ENCODE assay signal across 29 cellular contexts in the genomic region with DNA sequence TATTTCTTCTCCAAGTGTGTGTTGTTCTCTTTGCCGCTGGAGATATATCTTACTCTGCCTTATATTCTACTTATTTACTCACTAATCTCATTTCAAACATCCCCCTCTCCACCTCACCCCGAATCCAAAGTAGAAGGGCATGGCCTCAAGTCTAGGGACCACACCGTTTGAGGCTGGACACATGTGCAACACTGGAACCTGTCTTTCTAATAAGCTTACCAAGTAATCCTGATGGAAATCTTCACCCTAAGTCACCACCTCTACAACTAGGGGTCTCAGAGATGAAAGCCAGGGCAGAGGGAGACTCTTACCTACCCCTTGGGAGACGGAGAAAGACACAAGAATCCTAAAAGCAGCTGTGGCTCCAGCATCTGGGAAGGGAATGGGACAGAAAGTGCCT. TPM values are rescaled to one million over a fixed set of nuclear protein-coding genes. Genes with fewer than 3 reads are reported as not detected.
"Had no signal": no experiment of that assay in that cellular context is flagged by ENCODE, and none has a peak within 500 bp of the region (broad histone marks: within the 10 kb centered on the region; RNA-seq: fewer than 3 reads in every experiment).

No MANE protein-coding gene starts in this region.

- H3K27ac ChIP-seq: brain microvascular endothelial cell, cardiac muscle cell, SK-N-MC had no signal

- H3K9me3 Mint-ChIP-seq: activated CD4-positive, alpha-beta memory T cell treated with anti-CD3 and anti-CD28 coated beads for 36 hours; activated CD4-positive, alpha-beta T cell treated with anti-CD3 and anti-CD28 coated beads, Interleukin-2, amount 10 ng/mL, durations not matched to agents 7 days and 5 days; activated naive CD8-positive, alpha-beta T cell treated with anti-CD3 and anti-CD28 coated beads for 36 hours; activated T-cell treated with anti-CD3 and anti-CD28 coated beads, Interleukin-2, amount 50 U/mL, for 4 hours; activated T-helper 1 cell treated with anti-CD3 and anti-CD28 coated beads, Interleukin-12 subunit alpha, Interleukin-12 subunit beta, Interleukin-2, Interleukin-4 antibody, amounts not matched to agents 30 ng/mL and 10 ng/mL and 1 ng/mL, durations not matched to agents 14 hours and 24 hours and 36 hours; central memory CD8-positive, alpha-beta T cell had no signal

- H3K4me3 Mint-ChIP-seq: activated CD4-positive, alpha-beta memory T cell treated with anti-CD3 and anti-CD28 coated beads for 36 hours; activated CD4-positive, alpha-beta T cell treated with anti-CD3 and anti-CD28 coated beads for 36 hours; activated CD4-positive, alpha-beta T cell treated with anti-CD3 and anti-CD28 coated beads, Interleukin-2, amount 10 ng/mL, durations not matched to agents 7 days and 5 days; activated naive CD8-positive, alpha-beta T cell treated with anti-CD3 and anti-CD28 coated beads for 36 hours; activated T-cell treated with anti-CD3 and anti-CD28 coated beads, Interleukin-2, amount 50 U/mL, for 4 hours; activated T-helper 1 cell treated with anti-CD3 and anti-CD28 coated beads, Interleukin-12 subunit alpha, Interleukin-12 subunit beta, Interleukin-2, Interleukin-4 antibody, amounts not matched to agents 30 ng/mL and 10 ng/mL and 1 ng/mL, durations not matched to agents 14 hours and 24 hours and 36 hours; central memory CD8-positive, alpha-beta T cell had no signal

- H3K4me3 ChIP-seq: cardiac muscle cell, K562, SJCRH30, SK-N-MC had no signal

- H3K27ac Mint-ChIP-seq: activated CD4-positive, alpha-beta memory T cell treated with anti-CD3 and anti-CD28 coated beads for 36 hours; activated CD4-positive, alpha-beta T cell treated with anti-CD3 and anti-CD28 coated beads for 36 hours; activated CD4-positive, alpha-beta T cell treated with anti-CD3 and anti-CD28 coated beads, Interleukin-2, amount 10 ng/mL, durations not matched to agents 7 days and 5 days; activated naive CD8-positive, alpha-beta T cell treated with anti-CD3 and anti-CD28 coated beads for 36 hours; activated T-helper 1 cell treated with anti-CD3 and anti-CD28 coated beads, Interleukin-12 subunit alpha, Interleukin-12 subunit beta, Interleukin-2, Interleukin-4 antibody, amounts not matched to agents 30 ng/mL and 10 ng/mL and 1 ng/mL, durations not matched to agents 14 hours and 24 hours and 36 hours had no signal

- H3K27me3 ChIP-seq: SJCRH30 had no signal

- ATAC-seq: activated CD4-positive, alpha-beta T cell treated with anti-CD3 and anti-CD28 coated beads for 36 hours; activated CD4-positive, CD25-positive, alpha-beta regulatory T cell treated with anti-CD3 and anti-CD28 coated beads, Interleukin-2, amount 50 U/mL, for 24 hours; activated T-cell treated with anti-CD3 and anti-CD28 coated beads, Interleukin-2, amount 50 U/mL, for 4 hours; K562; Panc1 had no signal

- DNase-seq: activated CD4-positive, alpha-beta memory T cell treated with anti-CD3 and anti-CD28 coated beads for 36 hours; activated CD4-positive, alpha-beta T cell treated with anti-CD3 and anti-CD28 coated beads for 36 hours; activated CD4-positive, alpha-beta T cell treated with anti-CD3 and anti-CD28 coated beads, Interleukin-2, amount 10 ng/mL, durations not matched to agents 7 days and 5 days; activated CD8-positive, alpha-beta memory T cell treated with anti-CD3 and anti-CD28 coated beads, Interleukin-2, amount 50 U/mL, for 4 hours; activated naive CD4-positive, alpha-beta T cell treated with anti-CD3 and anti-CD28 coated beads, Interleukin-2, amount 50 U/mL, for 16 hours; activated naive CD8-positive, alpha-beta T cell treated with anti-CD3 and anti-CD28 coated beads for 36 hours; activated T-cell treated with anti-CD3 and anti-CD28 coated beads for 4 hours; activated T-cell treated with anti-CD3 and anti-CD28 coated beads, Interleukin-2, amount 50 U/mL, for 4 hours; amniotic stem cell; aorta; brain microvascular endothelial cell; NCI-H1105; NCI-H1436; NCI-H1694; NCI-H510A treated with DMSO at 0.1 percent for 48 hours; NCI-H526 treated with DMSO at 0.1 percent for 48 hours; NCI-H774; SHP77; SJCRH30; T1000 had no signal

- H3K36me3 Mint-ChIP-seq: activated CD4-positive, alpha-beta memory T cell treated with anti-CD3 and anti-CD28 coated beads for 36 hours; activated naive CD8-positive, alpha-beta T cell treated with anti-CD3 and anti-CD28 coated beads for 36 hours had no signal

- FAIRE-seq: K562 had no signal

- H3K36me3 ChIP-seq: brain microvascular endothelial cell, cardiac muscle cell, SJCRH30 had no signal

- H3K9me3 ChIP-seq: SJCRH30 had no signal

RNA-seq across cellular contexts. Expression of gene PROM1, which starts 6.0 kb away (rescaled TPM):
- total RNA-seq: activated CD4-positive, alpha-beta memory T cell treated with anti-CD3 and anti-CD28 coated beads for 36 hours; activated CD4-positive, alpha-beta T cell treated with anti-CD3 and anti-CD28 coated beads, Interleukin-2, amount 10 ng/mL, durations not matched to agents 7 days and 5 days; activated T-helper 1 cell treated with anti-CD3 and anti-CD28 coated beads, Interleukin-12 subunit alpha, Interleukin-12 subunit beta, Interleukin-2, Interleukin-4 antibody, amounts not matched to agents 30 ng/mL and 10 ng/mL and 1 ng/mL, durations not matched to agents 14 hours and 24 hours and 36 hours; K562; T-helper 1 cell treated with Interleukin-12 subunit alpha and Interleukin-12 subunit beta and Interleukin-4 antibody, amounts not matched to agents 30 ng/mL and 1 ng/mL, for 36 hours; T-helper 2 cell treated with Interferon-gamma antibody and Interleukin-4, amounts not matched to agents 100 ng/mL and 5 ng/mL, for 36 hours had no signal
